ENCODE assay signal across 16 cellular contexts in the genomic region with DNA sequence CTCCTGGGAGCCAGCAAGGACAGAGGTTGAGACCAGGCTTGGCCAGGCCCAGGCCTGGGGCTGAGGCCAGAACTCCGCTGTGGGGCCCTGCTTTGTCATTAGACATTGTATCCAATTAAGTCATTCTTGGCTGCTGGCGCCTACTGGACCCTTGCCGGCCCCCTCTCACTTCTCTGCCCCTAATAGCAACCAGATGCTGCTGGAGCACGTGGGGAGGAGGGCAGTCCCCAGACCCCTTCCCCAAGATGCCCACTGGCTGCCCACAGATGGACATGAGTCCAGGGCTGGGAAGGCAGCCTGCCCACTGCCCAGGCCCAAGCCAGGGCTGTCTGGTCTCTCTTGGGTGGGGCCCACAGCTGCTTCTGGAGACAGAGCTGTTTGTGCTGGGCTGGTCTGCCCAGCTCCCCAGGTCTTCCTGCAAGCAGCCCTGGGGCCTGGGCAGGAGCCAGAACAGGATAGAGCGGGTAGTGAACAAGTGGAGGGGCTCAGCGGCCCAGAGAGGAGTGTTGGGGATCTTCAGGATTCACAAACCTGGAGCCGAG. TPM values are rescaled to one million over a fixed set of nuclear protein-coding genes. Genes with fewer than 3 reads are reported as not detected.
DNase-seq lines count a peak whose midpoint lies in the region; ATAC-seq and TF ChIP-seq lines count a peak whose summit lies in the region.
"Had no signal": no experiment of that assay in that cellular context is flagged by ENCODE, and none has a peak within 500 bp of the region (broad histone marks: within the 10 kb centered on the region; RNA-seq: fewer than 3 reads in every experiment).

No MANE protein-coding gene starts in this region.

- H3K27me3 ChIP-seq in mammary epithelial cell (ENCODE audit: insufficient read depth, low read length) = no peaks in the 10 kb centered on the region
- H3K27me3 ChIP-seq in right atrium auricular region = no peaks in the 10 kb centered on the region

- BruUV-seq in MCF 10A (replicated peaks; lab: Mats Ljungman, UMichigan) (no TSS peak), mammary epithelial cell (replicated peaks; lab: Mats Ljungman, UMichigan) (no TSS peak)

- dilution Hi-C loops in mammary epithelial cell (cut with HindIII; ENCODE audit: low sequenced_read_pairs) = no loop called here

- no peaks in the 10 kb centered on the region for H3K79me2 ChIP-seq in mammary epithelial cell (ENCODE audit: insufficient read depth, low read length)

- H3K36me3 ChIP-seq in mammary epithelial cell (ENCODE audit: insufficient read depth, low read length) (no peaks in the 10 kb centered on the region), right atrium auricular region (no peaks in the 10 kb centered on the region)

- CTCF ChIA-PET in MCF 10A (lab: Yijun Ruan, JAX) = interaction anchor here (0.6 to 2.8 kb wide), 5 partner anchors 10 to 162 kb away, joined by 3 to 21 read pairs (median 3); no protein-coding TSS in a partner anchor
- CTCF ChIA-PET in mammary epithelial cell (lab: Charles Lee; ENCODE audit: low non-redundant PET) = interaction anchor here (0.5 to 0.9 kb wide), 2 partner anchors 21 to 56 kb away, joined by 3 to 8 read pairs; partner anchors contain the start of gene RPL19

- intact Hi-C loops in MCF 10A (cut with micrococcal nuclease) = no loop called here
- intact Hi-C loops in mammary epithelial cell (cut with micrococcal nuclease) = no loop called here
- intact Hi-C loops in sciatic nerve (cut with DNase I) = no loop called here

- peak; percentile 73 for ATAC-seq in sciatic nerve
- no peak for ATAC-seq in GM21515 (IDR thresholded peaks at IDR 0.05; ENCODE audit: unreplicated experiment)
- no peak for ATAC-seq in GM21737 (IDR thresholded peaks at IDR 0.05; ENCODE audit: unreplicated experiment)

- no peaks in the 10 kb centered on the region for H4K20me1 ChIP-seq in mammary epithelial cell (ENCODE audit: insufficient read depth, low read length)

- H3K27ac ChIP-seq in mammary epithelial cell (ENCODE audit: insufficient read depth, low read depth, low read length) = no peak overlapping the region
- peak overlapping the region; percentile 57 to 78 for H3K27ac ChIP-seq in right atrium auricular region
- H3K27ac ChIP-seq: epithelial cell of prostate had no signal

- H3K9me3 Mint-ChIP-seq in MCF 10A (ENCODE audit: unreplicated experiment) (no peaks in the 10 kb centered on the region), immature natural killer cell (no peaks in the 10 kb centered on the region)
- H3K9me3 Mint-ChIP-seq: activated T-cell treated with anti-CD3 and anti-CD28 coated beads, Interleukin-2, amount 50 U/mL, for 24 hours; CD4-positive, CD25-positive, alpha-beta regulatory T cell; memory B cell had no signal

- no peak overlapping the region for H3K4me3 ChIP-seq in mammary epithelial cell (replicated peaks in 1 of 3; ENCODE audit: insufficient read depth in 1 of 3, low read depth in 2 of 3, low read length in 3 of 3)
- no peak overlapping the region for H3K4me3 ChIP-seq in right atrium auricular region

- DNase-seq in MCF 10A (ENCODE audit: unreplicated experiment) (no peak), mammary epithelial cell (no peak), right atrium auricular region (ENCODE audit: low spot score) (peak; percentile 71), sciatic nerve (ENCODE audit: low spot score) (peak; percentile 85), OCI-M1 (lab: John Stamatoyannopoulos, UW) (no peak), immature natural killer cell (no peak)
- DNase-seq: activated CD4-positive, alpha-beta T cell treated with anti-CD3 and anti-CD28 coated beads for 4 hours; activated T-cell treated with anti-CD3 and anti-CD28 coated beads, Interleukin-2, amount 50 U/mL, for 24 hours; CD4-positive, CD25-positive, alpha-beta regulatory T cell; NCI-H526 had no signal

- H3K4me2 ChIP-seq in mammary epithelial cell (ENCODE audit: insufficient read depth, low read depth, low read length) = no peak overlapping the region

- in situ Hi-C loops in mammary epithelial cell (cut with MboI; ENCODE audit: low sequenced_read_pairs in 2 of 2) = no loop called here

- no peak overlapping the region for H3K9ac ChIP-seq in mammary epithelial cell (ENCODE audit: insufficient read depth, low read length)

- 95% methylated on average over 7 of the region's 7 CpGs for WGBS in mammary epithelial cell (ENCODE audit: low coverage, missing lambda C conversion rate)

- TF ChIP-seq CTCF in MCF 10A (IDR thresholded peaks at IDR 0.05; ENCODE audit: unreplicated experiment) = no peak
- no peak for TF ChIP-seq CTCF in mammary epithelial cell (conservative IDR thresholded peaks at IDR 0.05 in 1 of 2, IDR thresholded peaks at IDR 0.05 in 1 of 2; ENCODE audit: extremely low read depth in 1 of 2, insufficient read depth in 1 of 2, low read depth in 1 of 2, low read length in 2 of 2)
- no peak for TF ChIP-seq CTCF in right atrium auricular region (IDR thresholded peaks at IDR 0.05)

- no peak overlapping the region for H3K4me3 Mint-ChIP-seq in MCF 10A (ENCODE audit: unreplicated experiment)
- no peak overlapping the region for H3K4me3 Mint-ChIP-seq in immature natural killer cell
- H3K4me3 Mint-ChIP-seq: activated T-cell treated with anti-CD3 and anti-CD28 coated beads, Interleukin-2, amount 50 U/mL, for 24 hours; CD4-positive, CD25-positive, alpha-beta regulatory T cell; memory B cell had no signal

- peaks cover 28% of the 10 kb centered on the region for H3K4me1 ChIP-seq in mammary epithelial cell (ENCODE audit: insufficient read depth, low read length)
- H3K4me1 ChIP-seq in right atrium auricular region = peaks cover 0 to 23% of the 10 kb centered on the region in 2 donors

- H3K9me3 ChIP-seq in mammary epithelial cell (replicated peaks; ENCODE audit: insufficient read depth, low read length) = no peaks in the 10 kb centered on the region
- no peaks in the 10 kb centered on the region for H3K9me3 ChIP-seq in right atrium auricular region

- H2AFZ ChIP-seq in mammary epithelial cell (ENCODE audit: low read depth, low read length) = no peak overlapping the region

- peak overlapping the region; percentile 86 for H3K27ac Mint-ChIP-seq in MCF 10A (ENCODE audit: low read depth, unreplicated experiment)
- H3K27ac Mint-ChIP-seq in immature natural killer cell = peak overlapping the region in 1 of 6 donors; percentile 2
- H3K27ac Mint-ChIP-seq: activated T-cell treated with anti-CD3 and anti-CD28 coated beads, Interleukin-2, amount 50 U/mL, for 24 hours; CD4-positive, CD25-positive, alpha-beta regulatory T cell; memory B cell had no signal

- POLR2A ChIA-PET in MCF 10A (lab: Yijun Ruan, JAX) = interaction anchor here (0.6 to 2.0 kb wide), 6 partner anchors 10 to 345 kb away, joined by 3 to 7 read pairs (median 4); no protein-coding TSS in a partner anchor

- peaks cover 5% of the 10 kb centered on the region for H3K36me3 Mint-ChIP-seq in MCF 10A (ENCODE audit: insufficient read depth, unreplicated experiment)
- peaks cover 0 to 3% (median 0%) of the 10 kb centered on the region in 3 donors for H3K36me3 Mint-ChIP-seq in immature natural killer cell
- H3K36me3 Mint-ChIP-seq: CD4-positive, CD25-positive, alpha-beta regulatory T cell; memory B cell had no signal

- H3K27me3 Mint-ChIP-seq in MCF 10A (ENCODE audit: insufficient read depth, unreplicated experiment) = no peaks in the 10 kb centered on the region
- H3K27me3 Mint-ChIP-seq in immature natural killer cell (ENCODE audit: low read depth in 3 of 3) = peaks cover 0 to 5% (median 2%) of the 10 kb centered on the region in 3 donors
- H3K27me3 Mint-ChIP-seq: activated T-cell treated with anti-CD3 and anti-CD28 coated beads, Interleukin-2, amount 50 U/mL, for 24 hours had no signal

- H3K4me1 Mint-ChIP-seq in MCF 10A (ENCODE audit: insufficient read depth, unreplicated experiment) = peaks cover 34% of the 10 kb centered on the region
- H3K4me1 Mint-ChIP-seq in immature natural killer cell = peaks cover 0 to 4% of the 10 kb centered on the region in 2 donors

RNA-seq across cellular contexts. Expression of gene PLXDC1, which starts 7.8 kb away (rescaled TPM):
- total RNA-seq in MCF 10A (2022) = 0.22 and 0.61 TPM in 2 replicates
- total RNA-seq in mammary epithelial cell = under 1 TPM in 1 of 2 donors, not detected in 1; 0.33 TPM
- polyA plus RNA-seq in mammary epithelial cell = 0.09 TPM
- not detected for polyA minus RNA-seq in mammary epithelial cell
- 1 to 10 TPM; 4.6 to 9.3 TPM for total RNA-seq in right atrium auricular region
- 36.4 TPM for total RNA-seq in sciatic nerve
- 1 to 10 TPM; 2.8 to 9.7 (median 6.8) TPM for polyA plus RNA-seq in immature natural killer cell

RNA-seq across cellular contexts. Expression of gene ARL5C, which starts 22.3 kb away (rescaled TPM):
- total RNA-seq in MCF 10A (2022) (not detected in 2 replicates), mammary epithelial cell (not detected), right atrium auricular region (not detected), sciatic nerve (not detected)
- polyA plus RNA-seq in mammary epithelial cell (not detected), immature natural killer cell (not detected)
- polyA minus RNA-seq in mammary epithelial cell = not detected
- total RNA-seq: A172; CD4-positive, CD25-positive, alpha-beta regulatory T cell; Daoy had no signal
- polyA plus RNA-seq: CD4-positive, CD25-positive, alpha-beta regulatory T cell had no signal

RNA-seq across cellular contexts. Expression of gene CACNB1, which starts 53.8 kb away (rescaled TPM):
- total RNA-seq in MCF 10A (2022) (6.6 and 7.7 TPM in 2 replicates), mammary epithelial cell (10 to 100 TPM in 1 of 2 donors, 1 to 10 TPM in 1; 8.2 to 21.6 TPM), right atrium auricular region (10 to 100 TPM in 1 of 2 donors, 1 to 10 TPM in 1; 3.6 to 13.4 TPM), sciatic nerve (16.9 TPM)
- polyA plus RNA-seq in mammary epithelial cell (6.9 TPM), immature natural killer cell (1 to 10 TPM in 1 of 3 donors, under 1 TPM in 1, not detected in 1; 0.48 to 5.0 TPM)
- polyA minus RNA-seq in mammary epithelial cell = 6.7 TPM

RNA-seq across cellular contexts. Expression of gene RPL19, which starts 56.5 kb away (rescaled TPM):
- total RNA-seq in MCF 10A (2022) (3,055 and 3,511 TPM in 2 replicates), mammary epithelial cell (1,000 to 10,000 TPM; 1,153 to 1,694 TPM), right atrium auricular region (1,000 to 10,000 TPM; 1,458 to 1,831 TPM), sciatic nerve (1,170 TPM)
- polyA plus RNA-seq in mammary epithelial cell (2,221 TPM), immature natural killer cell (1,000 to 10,000 TPM; 1,129 to 1,798 (median 1,451) TPM)
- 738 TPM for polyA minus RNA-seq in mammary epithelial cell

Comparison
In these comparisons a context has a peak if more than half of its experiments do, and no peak if none do; other contexts are left out.
1. DNase-seq: peak in right atrium auricular region (single experiment) and sciatic nerve (single experiment); none in MCF 10A (single experiment), mammary epithelial cell (single experiment), OCI-M1 (single experiment) and immature natural killer cell (0 of 3).